Comparison of ENCODE assay signal across 15 cellular contexts in the genomic region with DNA sequence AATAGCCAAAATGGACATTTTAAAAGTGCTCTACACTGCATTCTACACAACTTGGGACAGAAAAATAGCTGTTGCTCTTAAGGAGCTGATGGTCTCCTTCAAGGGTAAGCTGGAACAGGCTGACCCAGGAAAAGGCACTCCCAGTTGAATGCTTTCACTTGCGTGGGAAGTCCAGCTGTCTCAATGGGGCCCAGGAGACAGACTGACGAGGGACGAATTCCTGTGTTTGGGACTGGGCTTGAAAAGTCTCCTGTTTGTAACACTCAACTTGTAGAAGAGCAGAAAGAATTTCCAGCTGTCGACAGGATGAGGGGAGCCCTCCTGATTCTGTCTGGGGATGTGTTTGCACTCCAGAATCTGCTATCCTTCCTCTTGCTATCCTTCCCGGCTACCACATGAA.
DNase-seq lines count a peak whose midpoint lies in the region; ATAC-seq and TF ChIP-seq lines count a peak whose summit lies in the region.
"Had no signal": no experiment of that assay in that cellular context is flagged by ENCODE, and none has a peak within 500 bp of the region (broad histone marks: within the 10 kb centered on the region; RNA-seq: fewer than 3 reads in every experiment).

No MANE protein-coding gene starts in this region.

- peaks cover 0 to 38% (median 18%) of the 10 kb centered on the region in 3 donors for H3K4me1 ChIP-seq in gastroesophageal sphincter
- H3K4me1 ChIP-seq in stomach smooth muscle (ENCODE audit: control insufficient read depth, insufficient read depth, low read length): peaks cover 38% of the 10 kb centered on the region

- H3K4me3 ChIP-seq in gastroesophageal sphincter: no peak overlapping the region
- no peak overlapping the region for H3K4me3 ChIP-seq in stomach smooth muscle (ENCODE audit: low read length in 2 of 2)

- H3K9me3 ChIP-seq in gastroesophageal sphincter (peaks cover 0 to 35% (median 0%) of the 10 kb centered on the region in 3 donors), stomach smooth muscle (ENCODE audit: control insufficient read depth in 2 of 2, low read length in 2 of 2) (peaks cover 0 to 7% of the 10 kb centered on the region in 2 donors)

- no peak for TF ChIP-seq EP300 in gastroesophageal sphincter (IDR thresholded peaks at IDR 0.05)

- H3K27me3 ChIP-seq in gastroesophageal sphincter (no peaks in the 10 kb centered on the region), stomach smooth muscle (ENCODE audit: control insufficient read depth in 1 of 2, insufficient read depth in 2 of 2, low read length in 2 of 2) (no peaks in the 10 kb centered on the region)

- DNase-seq in LHCN-M2 (ENCODE audit: low read depth): peak; percentile 95
- DNase-seq in myocyte (ENCODE audit: low read depth): peak; percentile 97
- no peak for DNase-seq in KG1 (lab: John Stamatoyannopoulos, UW)
- no peak for DNase-seq in activated CD8-positive, alpha-beta T cell treated with anti-CD3 and anti-CD28 coated beads for 36 hours
- no peak for DNase-seq in Calu3
- DNase-seq: DMS53, naive B cell, PC-3, SW 1271 had no signal

- TF ChIP-seq CTCF in gastroesophageal sphincter (IDR thresholded peaks at IDR 0.05) (no peak), Calu3 (IDR thresholded peaks at IDR 0.05; ENCODE audit: unreplicated experiment) (no peak)
- no peak for TF ChIP-seq CTCF in activated CD8-positive, alpha-beta T cell treated with anti-CD3 and anti-CD28 coated beads for 36 hours (IDR thresholded peaks at IDR 0.05)

- H3K27ac Mint-ChIP-seq in activated CD8-positive, alpha-beta T cell treated with anti-CD3 and anti-CD28 coated beads for 36 hours: no peak overlapping the region
- no peak overlapping the region for H3K27ac Mint-ChIP-seq in Calu3 (ENCODE audit: unreplicated experiment)
- H3K27ac Mint-ChIP-seq: activated naive CD8-positive, alpha-beta T cell; IgD-negative memory B cell had no signal

- H3K27me3 Mint-ChIP-seq in activated CD8-positive, alpha-beta T cell treated with anti-CD3 and anti-CD28 coated beads for 36 hours: no peaks in the 10 kb centered on the region
- H3K27me3 Mint-ChIP-seq in Calu3 (ENCODE audit: unreplicated experiment): no peaks in the 10 kb centered on the region
- H3K27me3 Mint-ChIP-seq: activated naive CD8-positive, alpha-beta T cell; IgD-negative memory B cell; naive B cell had no signal

- BruUV-seq in Calu3 (replicated peaks; lab: Mats Ljungman, UMichigan): no TSS peak

- ATAC-seq in gastroesophageal sphincter: peak; percentile 42
- no peak for ATAC-seq in activated CD8-positive, alpha-beta T cell treated with anti-CD3 and anti-CD28 coated beads for 36 hours
- ATAC-seq in GM18868 (IDR thresholded peaks at IDR 0.05; ENCODE audit: unreplicated experiment): no peak
- ATAC-seq: activated CD4-positive, CD25-positive, alpha-beta regulatory T cell treated with anti-CD3 and anti-CD28 coated beads, Interleukin-2, amount 50 U/mL, for 24 hours; PC-3 had no signal

- 31 to 43% methylated on average over 4 to 5 of the region's 5 CpGs for WGBS in gastroesophageal sphincter (ENCODE audit: low coverage in 1 of 2), 2 donors

- H3K4me1 Mint-ChIP-seq in activated CD8-positive, alpha-beta T cell treated with anti-CD3 and anti-CD28 coated beads for 36 hours (ENCODE audit: low read depth): peaks cover 10% of the 10 kb centered on the region
- H3K4me1 Mint-ChIP-seq in Calu3 (ENCODE audit: low read depth, unreplicated experiment): no peaks in the 10 kb centered on the region

- intact Hi-C loops in activated CD8-positive, alpha-beta T cell treated with anti-CD3 and anti-CD28 coated beads for 36 hours (cut with micrococcal nuclease): no loop called here
- intact Hi-C loops in Calu3 (cut with micrococcal nuclease; ENCODE audit: unreplicated experiment): no loop called here

- TF ChIP-seq POLR2A in gastroesophageal sphincter (IDR thresholded peaks at IDR 0.05): no peak

- H3K36me3 ChIP-seq in gastroesophageal sphincter (no peaks in the 10 kb centered on the region), stomach smooth muscle (ENCODE audit: control insufficient read depth in 2 of 2, insufficient read depth in 2 of 2, low read length in 2 of 2) (no peaks in the 10 kb centered on the region)

- POLR2A ChIA-PET in activated CD8-positive, alpha-beta T cell treated with anti-CD3 and anti-CD28 coated beads for 36 hours (lab: Charles Lee): interaction anchor here (1.2 kb wide), 1 partner anchor 16 kb away, joined by 3 read pairs; no protein-coding TSS in a partner anchor

- peaks cover 22% of the 10 kb centered on the region for H3K9me3 Mint-ChIP-seq in activated CD8-positive, alpha-beta T cell treated with anti-CD3 and anti-CD28 coated beads for 36 hours
- peaks cover 14% of the 10 kb centered on the region for H3K9me3 Mint-ChIP-seq in Calu3 (ENCODE audit: low read depth, unreplicated experiment)

- H3K27ac ChIP-seq in gastroesophageal sphincter (peak overlapping the region in 3 of 4 donors; percentile 52 to 65 (median 59)), stomach smooth muscle (ENCODE audit: low read length) (peak overlapping the region; percentile 53)

- peaks cover 14% of the 10 kb centered on the region for H3K36me3 Mint-ChIP-seq in activated CD8-positive, alpha-beta T cell treated with anti-CD3 and anti-CD28 coated beads for 36 hours (ENCODE audit: low read depth)
- H3K36me3 Mint-ChIP-seq in Calu3 (ENCODE audit: insufficient read depth, unreplicated experiment): no peaks in the 10 kb centered on the region

- CTCF ChIA-PET in activated CD8-positive, alpha-beta T cell treated with anti-CD3 and anti-CD28 coated beads for 36 hours (lab: Charles Lee): interaction anchor here (0.9 kb wide), 1 partner anchor 232 kb away, joined by 3 read pairs; no protein-coding TSS in a partner anchor
- CTCF ChIA-PET in Calu3 (lab: Charles Lee): no interaction called here

- no peak overlapping the region for H3K4me3 Mint-ChIP-seq in activated CD8-positive, alpha-beta T cell treated with anti-CD3 and anti-CD28 coated beads for 36 hours
- H3K4me3 Mint-ChIP-seq in Calu3 (ENCODE audit: low read depth, unreplicated experiment): no peak overlapping the region
- H3K4me3 Mint-ChIP-seq: activated naive CD8-positive, alpha-beta T cell; IgD-negative memory B cell; naive B cell had no signal

- peak overlapping the region in 1 of 2 donors; percentile 21 for H3K9ac ChIP-seq in stomach smooth muscle (ENCODE audit: low read length in 2 of 2)

Comparison
In these comparisons a context has a peak if more than half of its experiments do, and no peak if none do; other contexts are left out.
1. DNase-seq: peak in LHCN-M2 (single experiment) and myocyte (single experiment); none in KG1 (single experiment), activated CD8-positive, alpha-beta T cell treated with anti-CD3 and anti-CD28 coated beads for 36 hours (single experiment) and Calu3 (single experiment).